14 cellular contexts compared by ENCODE assay signal in the genomic region with DNA sequence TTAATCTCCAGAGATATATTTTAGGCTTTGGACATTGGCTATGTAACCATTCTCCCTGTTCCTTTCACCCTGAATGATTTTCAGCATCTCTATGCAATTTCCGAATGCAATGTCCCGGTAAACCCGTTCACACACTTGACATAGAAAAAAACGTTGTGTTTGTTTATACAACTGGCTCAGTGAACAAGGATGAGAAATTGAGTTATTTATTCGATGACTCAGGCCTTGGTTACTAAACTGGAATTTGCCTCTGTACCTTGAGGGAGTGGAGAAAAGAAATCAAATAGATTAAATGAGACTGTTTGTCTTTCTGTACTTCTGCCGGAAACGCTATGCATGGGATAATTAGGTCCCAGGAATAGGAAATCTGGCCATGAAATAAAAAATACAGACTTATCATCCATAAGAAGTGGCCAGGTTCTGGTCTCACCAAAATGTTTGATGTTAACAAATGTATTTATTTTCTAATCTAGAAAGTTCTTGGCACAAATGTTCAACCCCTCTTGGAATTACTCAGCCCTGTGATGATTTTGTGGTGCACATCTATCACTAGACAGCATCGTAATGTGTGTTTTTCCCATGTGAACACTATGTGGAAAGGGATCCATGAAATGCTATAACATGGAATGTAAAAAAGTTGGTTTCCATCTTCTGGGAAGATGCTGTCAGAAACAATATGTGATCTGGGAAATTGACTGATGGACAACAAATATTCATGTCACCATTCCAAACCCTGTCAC.
DNase-seq lines count a peak whose midpoint lies in the region; ATAC-seq and TF ChIP-seq lines count a peak whose summit lies in the region.
"Had no signal": no experiment of that assay in that cellular context is flagged by ENCODE, and none has a peak within 500 bp of the region (broad histone marks: within the 10 kb centered on the region; RNA-seq: fewer than 3 reads in every experiment).

No MANE protein-coding gene starts in this region.

- no peak overlapping the region for H3K27ac ChIP-seq in breast epithelium
- no peak overlapping the region for H3K27ac ChIP-seq in RWPE2 (ENCODE audit: poor library complexity, severe bottlenecking)
- H3K27ac ChIP-seq: body of pancreas, C4-2B, esophagus squamous epithelium had no signal

- no peaks in the 10 kb centered on the region for H3K27me3 ChIP-seq in breast epithelium
- no peaks in the 10 kb centered on the region for H3K27me3 ChIP-seq in RWPE2 (ENCODE audit: insufficient read depth, poor library complexity, severe bottlenecking)
- H3K27me3 ChIP-seq: body of pancreas, esophagus squamous epithelium had no signal

- CTCF ChIA-PET in MCF 10A (lab: Yijun Ruan, JAX) = interaction anchor here (0.7 to 2.4 kb wide), 5 partner anchors 9 to 967 kb away, joined by 3 to 26 read pairs (median 5); no protein-coding TSS in a partner anchor

- TF ChIP-seq POLR2A in breast epithelium (IDR thresholded peaks at IDR 0.05) = no peak

- no peak overlapping the region for H3K4me3 ChIP-seq in breast epithelium
- no peak overlapping the region for H3K4me3 ChIP-seq in RWPE2 (ENCODE audit: severe bottlenecking)
- H3K4me3 ChIP-seq: body of pancreas, esophagus squamous epithelium had no signal

- intact Hi-C loops in MCF 10A (cut with micrococcal nuclease) (loop anchor here (1.0 kb wide), 1 partner anchor 399 kb away; no protein-coding TSS in a partner anchor), breast epithelium (cut with DNase I; ENCODE audit: low total_unique reads) (no loop called here)

- peaks cover 23% of the 10 kb centered on the region for H3K4me1 Mint-ChIP-seq in MCF 10A (ENCODE audit: insufficient read depth, unreplicated experiment)

- H3K36me3 Mint-ChIP-seq in MCF 10A (ENCODE audit: insufficient read depth, unreplicated experiment) = no peaks in the 10 kb centered on the region

- ATAC-seq in RWPE2 (ENCODE audit: low read depth) = peak; percentile 88
- no peak for ATAC-seq in GM18868 (IDR thresholded peaks at IDR 0.05; ENCODE audit: unreplicated experiment)
- ATAC-seq: body of pancreas; left lobe of liver; stimulated activated naive CD8-positive, alpha-beta T cell treated with anti-CD3 and anti-CD28 coated beads, Interleukin-15, Interleukin-2, amounts not matched to agents 100 U/mL and 50 U/mL, for 24 hours had no signal

- POLR2A ChIA-PET in MCF 10A (lab: Yijun Ruan, JAX) = interaction anchor here (1.2 kb wide), 1 partner anchor 10 kb away, joined by 3 read pairs; no protein-coding TSS in a partner anchor

- no peak overlapping the region for H3K4me3 Mint-ChIP-seq in MCF 10A (ENCODE audit: unreplicated experiment)

- H3K4me1 ChIP-seq in breast epithelium (no peaks in the 10 kb centered on the region), RWPE2 (ENCODE audit: insufficient read depth, poor library complexity, severe bottlenecking) (no peaks in the 10 kb centered on the region)
- H3K4me1 ChIP-seq: body of pancreas, esophagus squamous epithelium had no signal

- no TSS peak for BruUV-seq in MCF 10A (replicated peaks; lab: Mats Ljungman, UMichigan)

- H3K9me3 Mint-ChIP-seq in MCF 10A (ENCODE audit: unreplicated experiment) = no peaks in the 10 kb centered on the region

- DNase-seq in MCF 10A (ENCODE audit: unreplicated experiment) = peak; percentile 94
- DNase-seq in breast epithelium (ENCODE audit: low spot score in 2 of 2) = no peak
- no peak for DNase-seq in RWPE2 (ENCODE audit: low spot score)
- DNase-seq in fibroblast of peridontal ligament (ENCODE audit: extremely low read depth) = peak; percentile 72
- DNase-seq in iPS-NIHi11 (ENCODE audit: low spot score) = no peak
- DNase-seq in 8988T = no peak
- no peak for DNase-seq in SKM-1 (lab: John Stamatoyannopoulos, UW; ENCODE audit: unreplicated experiment)
- DNase-seq: body of pancreas; esophagus squamous epithelium; stimulated activated naive CD8-positive, alpha-beta T cell treated with anti-CD3 and anti-CD28 coated beads, Interleukin-15, Interleukin-2, amounts not matched to agents 100 U/mL and 50 U/mL, for 24 hours; T-helper 9 cell had no signal

- H3K27me3 Mint-ChIP-seq in MCF 10A (ENCODE audit: insufficient read depth, unreplicated experiment) = no peaks in the 10 kb centered on the region

- H3K9me3 ChIP-seq in breast epithelium (no peaks in the 10 kb centered on the region), RWPE2 (ENCODE audit: severe bottlenecking) (no peaks in the 10 kb centered on the region)
- H3K9me3 ChIP-seq: body of pancreas, esophagus squamous epithelium had no signal

- H3K36me3 ChIP-seq in breast epithelium (no peaks in the 10 kb centered on the region), RWPE2 (ENCODE audit: low read depth) (no peaks in the 10 kb centered on the region)
- H3K36me3 ChIP-seq: esophagus squamous epithelium had no signal

- TF ChIP-seq CTCF in MCF 10A (IDR thresholded peaks at IDR 0.05; ENCODE audit: unreplicated experiment) (no peak), breast epithelium (IDR thresholded peaks at IDR 0.05) (no peak), RWPE2 (IDR thresholded peaks at IDR 0.05; ENCODE audit: poor library complexity, severe bottlenecking) (no peak)

- peak overlapping the region; percentile 83 for H3K27ac Mint-ChIP-seq in MCF 10A (ENCODE audit: low read depth, unreplicated experiment)

Comparison
In these comparisons a context has a peak if more than half of its experiments do, and no peak if none do; other contexts are left out.
1. DNase-seq: peak in MCF 10A (single experiment) and fibroblast of peridontal ligament (single experiment); none in breast epithelium (0 of 2), RWPE2 (single experiment), iPS-NIHi11 (single experiment), 8988T (single experiment) and SKM-1 (single experiment).